Comparison of ENCODE assay signal across 19 cellular contexts in genomic region chr1:153364766-153365678, GRCh38. TPM values are rescaled to one million over a fixed set of nuclear protein-coding genes. Genes with fewer than 3 reads are reported as not detected.
DNase-seq lines count a peak whose midpoint lies in the region; FAIRE-seq and TF ChIP-seq lines count a peak whose summit lies in the region.
"Had no signal": no experiment of that assay in that cellular context is flagged by ENCODE, and none has a peak within 500 bp of the region (broad histone marks: within the 10 kb centered on the region; RNA-seq: fewer than 3 reads in every experiment).

No MANE protein-coding gene starts in this region.

- peak; percentile 94 for DNase-seq in SIG-M5 treated with dmso at 0.1 percent for 504 hours (lab: John Stamatoyannopoulos, UW; ENCODE audit: unreplicated experiment)
- DNase-seq in SIG-M5 (lab: John Stamatoyannopoulos, UW): no peak
- DNase-seq in endothelial cell (ENCODE audit: low spot score): no peak
- DNase-seq in type B pancreatic cell (ENCODE audit: extremely low spot score, unreplicated experiment): no peak
- no peak for DNase-seq in RCC 7860 (ENCODE audit: low spot score)
- DNase-seq in stimulated activated CD4-positive, alpha-beta T cell treated with anti-CD3 and anti-CD28 coated beads, Interleukin-4, amount 100 ng/mL, for 4 hours: no peak
- DNase-seq: activated CD8-positive, alpha-beta memory T cell treated with anti-CD3 and anti-CD28 coated beads, Interleukin-2, amount 10 ng/mL, durations not matched to agents 7 days and 5 days; activated gamma-delta T cell treated with Interleukin-2 at 50 U/mL for 16 hours; CD8-positive, alpha-beta memory T cell; KG1; mesendoderm; NCI-H1436; NCI-H446 treated with DMSO at 0.1 percent for 48 hours; sigmoid colon; T-helper 1 cell had no signal

- no peak for TF ChIP-seq CTCF in endothelial cell (IDR thresholded peaks at IDR 0.05; ENCODE audit: unreplicated experiment)
- TF ChIP-seq CTCF in type B pancreatic cell (conservative IDR thresholded peaks at IDR 0.05): no peak

- H3K4me3 Mint-ChIP-seq in endothelial cell (ENCODE audit: unreplicated experiment): no peak overlapping the region
- peak overlapping the region; percentile 73 for H3K4me3 Mint-ChIP-seq in type B pancreatic cell
- H3K4me3 Mint-ChIP-seq: activated CD8-positive, alpha-beta memory T cell treated with anti-CD3 and anti-CD28 coated beads, Interleukin-2, amount 10 ng/mL, durations not matched to agents 7 days and 5 days; CD8-positive, alpha-beta memory T cell; stimulated activated effector memory CD8-positive, alpha-beta T cell treated with anti-CD3 and anti-CD28 coated beads, Interleukin-12 subunit alpha, Interleukin-12 subunit beta, amount 100 ng/mL, for 72 hours had no signal

- FAIRE-seq in RCC 7860 (lab: Jason Lieb, UNC): no peak
- FAIRE-seq: A549, GM12878, urothelium cell line had no signal

- H3K36me3 Mint-ChIP-seq in endothelial cell (ENCODE audit: low read depth, unreplicated experiment): no peaks in the 10 kb centered on the region
- H3K36me3 Mint-ChIP-seq in type B pancreatic cell: peaks cover 4% of the 10 kb centered on the region
- H3K36me3 Mint-ChIP-seq: activated CD8-positive, alpha-beta memory T cell treated with anti-CD3 and anti-CD28 coated beads, Interleukin-2, amount 10 ng/mL, durations not matched to agents 7 days and 5 days; CD8-positive, alpha-beta memory T cell; stimulated activated effector memory CD8-positive, alpha-beta T cell treated with anti-CD3 and anti-CD28 coated beads, Interleukin-12 subunit alpha, Interleukin-12 subunit beta, amount 100 ng/mL, for 72 hours had no signal

- H3K4me1 Mint-ChIP-seq in endothelial cell (ENCODE audit: unreplicated experiment): no peaks in the 10 kb centered on the region
- H3K4me1 Mint-ChIP-seq in type B pancreatic cell (ENCODE audit: unreplicated experiment): peaks cover 3% of the 10 kb centered on the region
- H3K4me1 Mint-ChIP-seq: activated CD8-positive, alpha-beta memory T cell treated with anti-CD3 and anti-CD28 coated beads, Interleukin-2, amount 10 ng/mL, durations not matched to agents 7 days and 5 days; CD8-positive, alpha-beta memory T cell; stimulated activated effector memory CD8-positive, alpha-beta T cell treated with anti-CD3 and anti-CD28 coated beads, Interleukin-12 subunit alpha, Interleukin-12 subunit beta, amount 100 ng/mL, for 72 hours had no signal

- H3K27me3 Mint-ChIP-seq in endothelial cell (ENCODE audit: unreplicated experiment) (peaks cover 6% of the 10 kb centered on the region), type B pancreatic cell (peaks cover 8% of the 10 kb centered on the region)

- H3K27ac Mint-ChIP-seq in endothelial cell (ENCODE audit: unreplicated experiment) (peak overlapping the region; percentile 51), type B pancreatic cell (peak overlapping the region; percentile 97)
- H3K27ac Mint-ChIP-seq: activated CD8-positive, alpha-beta memory T cell treated with anti-CD3 and anti-CD28 coated beads, Interleukin-2, amount 10 ng/mL, durations not matched to agents 7 days and 5 days; CD8-positive, alpha-beta memory T cell; stimulated activated effector memory CD8-positive, alpha-beta T cell treated with anti-CD3 and anti-CD28 coated beads, Interleukin-12 subunit alpha, Interleukin-12 subunit beta, amount 100 ng/mL, for 72 hours had no signal

- H3K9me3 Mint-ChIP-seq in endothelial cell (ENCODE audit: unreplicated experiment) (no peaks in the 10 kb centered on the region), type B pancreatic cell (no peaks in the 10 kb centered on the region)
- H3K9me3 Mint-ChIP-seq: CD8-positive, alpha-beta memory T cell; stimulated activated effector memory CD8-positive, alpha-beta T cell treated with anti-CD3 and anti-CD28 coated beads, Interleukin-12 subunit alpha, Interleukin-12 subunit beta, amount 100 ng/mL, for 72 hours had no signal

RNA-seq across cellular contexts. Expression of gene S100A9, which starts 7.4 kb away (rescaled TPM):
- total RNA-seq in endothelial cell (ENCODE audit: unreplicated experiment) (0.51 TPM), type B pancreatic cell (ENCODE audit: low replicate concordance) (1,065 and 1,707 TPM in 2 replicates)
- total RNA-seq: activated CD8-positive, alpha-beta memory T cell treated with anti-CD3 and anti-CD28 coated beads, Interleukin-2, amount 10 ng/mL, durations not matched to agents 7 days and 5 days had no signal

RNA-seq across cellular contexts. Expression of gene S100A12, which starts 10.4 kb away (rescaled TPM):
- total RNA-seq in endothelial cell (ENCODE audit: unreplicated experiment) (not detected), type B pancreatic cell (ENCODE audit: low replicate concordance) (0.62 TPM in 1 of 2 replicates, not detected in the other)
- total RNA-seq: activated CD8-positive, alpha-beta memory T cell treated with anti-CD3 and anti-CD28 coated beads, Interleukin-2, amount 10 ng/mL, durations not matched to agents 7 days and 5 days; CD8-positive, alpha-beta memory T cell; GM12878; sigmoid colon had no signal

RNA-seq across cellular contexts. Expression of gene PGLYRP4, which starts 16.4 kb away (rescaled TPM):
- total RNA-seq in endothelial cell (ENCODE audit: unreplicated experiment): 1.7 TPM
- 4.4 and 5.9 TPM in 2 replicates for total RNA-seq in type B pancreatic cell (ENCODE audit: low replicate concordance)
- total RNA-seq: activated CD8-positive, alpha-beta memory T cell treated with anti-CD3 and anti-CD28 coated beads, Interleukin-2, amount 10 ng/mL, durations not matched to agents 7 days and 5 days; CD8-positive, alpha-beta memory T cell; sigmoid colon had no signal

RNA-seq across cellular contexts. Expression of gene S100A8, which starts 25.9 kb away (rescaled TPM):
- not detected for total RNA-seq in endothelial cell (ENCODE audit: unreplicated experiment)
- 667 and 678 TPM in 2 replicates for total RNA-seq in type B pancreatic cell (ENCODE audit: low replicate concordance)
- total RNA-seq: activated CD8-positive, alpha-beta memory T cell treated with anti-CD3 and anti-CD28 coated beads, Interleukin-2, amount 10 ng/mL, durations not matched to agents 7 days and 5 days; CD8-positive, alpha-beta memory T cell; GM12878 had no signal

RNA-seq across cellular contexts. Expression of gene S100A7A, which starts 51.3 kb away (rescaled TPM):
- total RNA-seq in endothelial cell (ENCODE audit: unreplicated experiment): not detected
- not detected in 2 replicates for total RNA-seq in type B pancreatic cell (ENCODE audit: low replicate concordance)
- total RNA-seq: activated CD8-positive, alpha-beta memory T cell treated with anti-CD3 and anti-CD28 coated beads, Interleukin-2, amount 10 ng/mL, durations not matched to agents 7 days and 5 days; CD8-positive, alpha-beta memory T cell; GM12878; sigmoid colon had no signal

Comparison
In these comparisons a context has a peak if more than half of its experiments do, and no peak if none do; other contexts are left out.
1. RNA of gene S100A9, which starts 7.4 kb away (total RNA-seq): 1,065 to 1,707 TPM in type B pancreatic cell; 0.51 TPM in endothelial cell (single experiment); every median in the first group is over 100 times any median in the second.